In the genomic region with DNA sequence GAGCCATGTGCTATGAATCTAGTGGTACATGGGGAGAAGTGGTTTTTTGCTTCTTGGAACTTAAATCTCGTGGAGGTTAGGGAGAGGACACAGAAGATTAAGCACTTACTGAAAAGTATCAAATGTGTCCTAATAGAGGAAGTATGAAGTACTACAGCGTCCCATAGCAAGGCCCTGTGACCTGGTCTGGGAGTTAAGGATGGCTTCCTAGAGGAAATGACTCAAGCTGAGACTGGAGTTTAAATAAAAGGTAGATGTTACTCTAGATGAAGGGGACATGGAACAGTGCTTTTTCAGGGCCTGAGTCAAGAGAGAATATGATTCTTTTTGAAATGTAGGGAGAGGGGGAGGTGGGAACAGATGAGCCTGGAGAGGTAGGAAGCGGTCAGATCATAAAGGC, we compare ENCODE assay signal across 1 cellular context.
TF ChIP-seq lines count a peak whose summit lies in the region.

No MANE protein-coding gene starts in this region.

TF ChIP-seq in SK-N-SH, 30 proteins besides CTCF, POLR2A, EP300 and RAD21 (continued from another document):
- no peak for TF ChIP-seq RFX5 (IDR thresholded peaks at IDR 0.05; ENCODE audit: low read length)
- TF ChIP-seq GATA2 (CRISPR knock-in tag; IDR thresholded peaks at IDR 0.05) = no peak
- no peak for TF ChIP-seq SIN3A (IDR thresholded peaks at IDR 0.05; ENCODE audit: borderline replicate concordance, low read depth, low read length)
- no peak for TF ChIP-seq NRF1 (IDR thresholded peaks at IDR 0.05; ENCODE audit: low read depth, low read length)
